19 cellular contexts compared by ENCODE assay signal in genomic region chr3:98692787-98693473, GRCh38.
A peak's percentile ranks its signal among the peaks of the same experiment; 100 is the strongest.
DNase-seq lines count a peak whose midpoint lies in the region; ATAC-seq, FAIRE-seq and TF ChIP-seq lines count a peak whose summit lies in the region.
"Had no signal": no experiment of that assay in that cellular context is flagged by ENCODE, and none has a peak within 500 bp of the region (broad histone marks: within the 10 kb centered on the region; RNA-seq: fewer than 3 reads in every experiment).

No MANE protein-coding gene starts in this region.

- H3K27ac ChIP-seq in right cardiac atrium (ENCODE audit: low read length) (peak overlapping the region; percentile 23), GM23248 (no peak overlapping the region)
- H3K27ac ChIP-seq: neutrophil, vagina had no signal

- H3K4me1 ChIP-seq in right cardiac atrium (ENCODE audit: control insufficient read depth, insufficient read depth, low read length): peaks cover 1% of the 10 kb centered on the region
- H3K4me1 ChIP-seq in GM23248 (ENCODE audit: insufficient read depth): peaks cover 3% of the 10 kb centered on the region; the same call in 1 of the 2 replicates
- H3K4me1 ChIP-seq: vagina had no signal

- no peaks in the 10 kb centered on the region for H3K4me1 Mint-ChIP-seq in activated T-cell treated with anti-CD3 and anti-CD28 coated beads, Interleukin-2, amount 50 U/mL, for 72 hours (ENCODE audit: low read depth)
- H3K4me1 Mint-ChIP-seq: activated B cell treated with CpG ODN at 0.5 μM for 24 hours; activated naive CD8-positive, alpha-beta T cell treated with anti-CD3 and anti-CD28 coated beads, Interleukin-2, amount 10 ng/mL, durations not matched to agents 7 days and 5 days had no signal

- TF ChIP-seq CTCF in AG10803 (conservative IDR thresholded peaks at IDR 0.05; ENCODE audit: low read length): no peak

- H4K20me1 ChIP-seq in GM23248 (ENCODE audit: insufficient read depth): no peaks in the 10 kb centered on the region

- H3K79me2 ChIP-seq in GM23248 (ENCODE audit: insufficient read depth): no peaks in the 10 kb centered on the region

- H3K27me3 Mint-ChIP-seq in activated T-cell treated with anti-CD3 and anti-CD28 coated beads, Interleukin-2, amount 50 U/mL, for 72 hours (ENCODE audit: low read depth): no peaks in the 10 kb centered on the region
- H3K27me3 Mint-ChIP-seq: activated B cell treated with CpG ODN at 0.5 μM for 24 hours; activated naive CD8-positive, alpha-beta T cell treated with anti-CD3 and anti-CD28 coated beads, Interleukin-2, amount 10 ng/mL, durations not matched to agents 7 days and 5 days; effector memory CD8-positive, alpha-beta T cell had no signal

- no peak for FAIRE-seq in RCC 7860 (lab: Jason Lieb, UNC)
- FAIRE-seq: bronchial epithelial cell had no signal

- H3K4me3 Mint-ChIP-seq in activated T-cell treated with anti-CD3 and anti-CD28 coated beads, Interleukin-2, amount 50 U/mL, for 72 hours: no peak overlapping the region
- H3K4me3 Mint-ChIP-seq: activated B cell treated with CpG ODN at 0.5 μM for 24 hours; activated naive CD8-positive, alpha-beta T cell treated with anti-CD3 and anti-CD28 coated beads, Interleukin-2, amount 10 ng/mL, durations not matched to agents 7 days and 5 days; effector memory CD8-positive, alpha-beta T cell; T-helper 1 cell treated with Interleukin-12 subunit alpha and Interleukin-12 subunit beta and Interleukin-4 antibody, amounts not matched to agents 30 μg/mL and 1 μg/mL, for 36 hours had no signal

- DNase-seq in AG10803 (ENCODE audit: low read depth): peak; percentile 5
- DNase-seq in SKM-1 treated with dmso at 0.1 percent for 144 hours (lab: John Stamatoyannopoulos, UW; ENCODE audit: unreplicated experiment): peak; percentile 51
- peak in 1 of 3 donors; percentile 29 for DNase-seq in right cardiac atrium
- no peak for DNase-seq in activated T-cell treated with anti-CD3 and anti-CD28 coated beads, Interleukin-2, amount 50 U/mL, for 72 hours
- DNase-seq in RCC 7860 (ENCODE audit: low spot score): no peak
- no peak for DNase-seq in GM23248
- DNase-seq: activated B cell treated with CpG ODN at 0.5 μM for 24 hours; activated naive CD8-positive, alpha-beta T cell treated with anti-CD3 and anti-CD28 coated beads, Interleukin-2, amount 10 ng/mL, durations not matched to agents 7 days and 5 days; effector memory CD8-positive, alpha-beta T cell; H7; Kasumi-1; NCI-H146; NCI-H82 had no signal

- in situ Hi-C loops in GM23248 (cut with MboI): no loop called here

- peak; percentile 63 for ATAC-seq in GM19395 (IDR thresholded peaks at IDR 0.05; ENCODE audit: unreplicated experiment)
- peak; percentile 64 to 90 for ATAC-seq in right cardiac atrium
- no peak for ATAC-seq in GM18519 (IDR thresholded peaks at IDR 0.05; ENCODE audit: low FRiP score, unreplicated experiment)
- ATAC-seq in activated T-cell treated with anti-CD3 and anti-CD28 coated beads, Interleukin-2, amount 50 U/mL, for 72 hours (replicated peaks in 1 of 2): no peak
- ATAC-seq: effector memory CD8-positive, alpha-beta T cell had no signal

- H2AFZ ChIP-seq in GM23248: no peak overlapping the region

- 62% methylated on average over 4 of the region's 4 CpGs for WGBS in right cardiac atrium
- no CpG with 5 or more reads among the region's 4 CpGs for WGBS in GM23248 (ENCODE audit: low coverage in 1 of 2, low lambda C conversion rate in 2 of 2, missing lambda C conversion rate in 2 of 2), 2 experiments

- no peak overlapping the region for H3K4me3 ChIP-seq in AG10803 (ENCODE audit: low read length)
- H3K4me3 ChIP-seq in right cardiac atrium (ENCODE audit: low read length): no peak overlapping the region
- no peak overlapping the region for H3K4me3 ChIP-seq in GM23248
- H3K4me3 ChIP-seq: vagina had no signal

- no peak overlapping the region for H3K4me2 ChIP-seq in GM23248 (ENCODE audit: unreplicated experiment)

- peaks cover 2% of the 10 kb centered on the region; the same call in 1 of the 2 replicates for H3F3A ChIP-seq in GM23248 (ENCODE audit: insufficient read depth)

- intact Hi-C loops in right cardiac atrium (cut with DNase I): no loop called here

- no peaks in the 10 kb centered on the region for H3K9me3 ChIP-seq in right cardiac atrium (ENCODE audit: control insufficient read depth, low read length)
- no peaks in the 10 kb centered on the region for H3K9me3 ChIP-seq in GM23248 (ENCODE audit: low read depth)
- H3K9me3 ChIP-seq: neutrophil, vagina had no signal

- H3K9ac ChIP-seq in GM23248: no peak overlapping the region

- no peaks in the 10 kb centered on the region for H3K36me3 Mint-ChIP-seq in activated T-cell treated with anti-CD3 and anti-CD28 coated beads, Interleukin-2, amount 50 U/mL, for 72 hours (ENCODE audit: insufficient read depth in 2 of 2)
- H3K36me3 Mint-ChIP-seq: activated naive CD8-positive, alpha-beta T cell treated with anti-CD3 and anti-CD28 coated beads, Interleukin-2, amount 10 ng/mL, durations not matched to agents 7 days and 5 days had no signal

- H3K9me3 Mint-ChIP-seq in activated T-cell treated with anti-CD3 and anti-CD28 coated beads, Interleukin-2, amount 50 U/mL, for 72 hours: no peaks in the 10 kb centered on the region
- H3K9me3 Mint-ChIP-seq: activated B cell treated with CpG ODN at 0.5 μM for 24 hours; activated naive CD8-positive, alpha-beta T cell treated with anti-CD3 and anti-CD28 coated beads, Interleukin-2, amount 10 ng/mL, durations not matched to agents 7 days and 5 days; effector memory CD8-positive, alpha-beta T cell; T-helper 1 cell treated with Interleukin-12 subunit alpha and Interleukin-12 subunit beta and Interleukin-4 antibody, amounts not matched to agents 30 μg/mL and 1 μg/mL, for 36 hours had no signal

- no peak overlapping the region for H3K27ac Mint-ChIP-seq in activated T-cell treated with anti-CD3 and anti-CD28 coated beads, Interleukin-2, amount 50 U/mL, for 72 hours
- H3K27ac Mint-ChIP-seq: activated B cell treated with CpG ODN at 0.5 μM for 24 hours; activated naive CD8-positive, alpha-beta T cell treated with anti-CD3 and anti-CD28 coated beads, Interleukin-2, amount 10 ng/mL, durations not matched to agents 7 days and 5 days; effector memory CD8-positive, alpha-beta T cell; T-helper 1 cell treated with Interleukin-12 subunit alpha and Interleukin-12 subunit beta and Interleukin-4 antibody, amounts not matched to agents 30 μg/mL and 1 μg/mL, for 36 hours had no signal

- no peaks in the 10 kb centered on the region for H3K36me3 ChIP-seq in GM23248 (ENCODE audit: low read depth)
- H3K36me3 ChIP-seq: neutrophil, vagina had no signal

- H3K9me2 ChIP-seq in GM23248 (ENCODE audit: insufficient read depth): no peaks in the 10 kb centered on the region

- H3K27me3 ChIP-seq in right cardiac atrium (ENCODE audit: control insufficient read depth, insufficient read depth) (no peaks in the 10 kb centered on the region), GM23248 (replicated peaks; ENCODE audit: insufficient read depth) (0 out of 2 replicates have a peak, but pooled peaks cover 6% of the 10 kb centered on the region)
- H3K27me3 ChIP-seq: neutrophil, vagina had no signal

Comparison
In these comparisons a context has a peak if more than half of its experiments do, and no peak if none do; other contexts are left out.
1. DNase-seq: peak in AG10803 (single experiment) and SKM-1 treated with dmso at 0.1 percent for 144 hours (single experiment); none in activated T-cell treated with anti-CD3 and anti-CD28 coated beads, Interleukin-2, amount 50 U/mL, for 72 hours (0 of 2), RCC 7860 (single experiment) and GM23248 (single experiment).
2. ATAC-seq: peak in GM19395 (single experiment) and right cardiac atrium (2 of 2); none in GM18519 (single experiment) and activated T-cell treated with anti-CD3 and anti-CD28 coated beads, Interleukin-2, amount 50 U/mL, for 72 hours (0 of 2).